In the genomic region with DNA sequence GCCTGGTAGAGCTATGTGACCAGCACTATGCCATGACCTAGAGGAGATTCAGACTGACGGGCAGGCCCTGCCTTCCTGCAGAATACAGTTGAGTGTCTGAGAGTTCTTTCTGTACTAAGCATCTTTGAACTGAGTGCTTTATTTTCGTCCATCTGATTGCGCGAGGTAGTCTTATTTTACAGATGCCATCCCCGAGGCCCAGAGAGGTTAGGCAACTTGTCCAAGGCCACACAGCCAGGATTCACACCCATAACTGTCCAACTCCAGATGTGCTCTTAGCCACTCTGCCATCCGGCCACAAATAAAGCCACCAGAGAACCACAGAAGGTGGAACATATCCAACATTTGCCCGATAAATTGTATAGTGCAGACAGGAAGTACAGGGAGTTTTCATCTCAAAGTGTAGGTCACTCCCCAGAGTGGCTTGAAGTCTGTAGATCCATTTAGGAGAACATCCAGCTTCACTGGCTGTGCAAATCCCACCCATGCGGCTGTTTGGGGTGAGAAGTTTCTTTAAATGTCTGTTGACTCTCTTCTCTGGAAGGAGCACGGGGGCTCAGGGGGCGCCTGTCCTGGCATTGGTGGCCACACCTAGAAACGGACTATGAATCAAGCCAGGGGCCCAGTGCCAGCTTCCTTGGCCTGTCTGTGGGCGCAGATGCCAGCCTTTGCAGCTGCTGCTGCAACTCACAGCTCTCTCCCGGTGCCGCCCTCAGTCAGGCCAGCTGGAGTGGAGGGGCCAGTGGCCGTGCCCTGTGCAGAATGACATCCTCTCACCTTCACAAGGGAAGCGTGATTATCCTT, we compare ENCODE assay signal across 12 cellular contexts. TPM values are rescaled to one million over a fixed set of nuclear protein-coding genes. Genes with fewer than 3 reads are reported as not detected.
A peak's percentile ranks its signal among the peaks of the same experiment; 100 is the strongest.
DNase-seq lines count a peak whose midpoint lies in the region; ATAC-seq, FAIRE-seq and TF ChIP-seq lines count a peak whose summit lies in the region.
"Had no signal": no experiment of that assay in that cellular context is flagged by ENCODE, and none has a peak within 500 bp of the region (broad histone marks: within the 10 kb centered on the region; RNA-seq: fewer than 3 reads in every experiment).

No MANE protein-coding gene starts in this region.

- H3K9ac ChIP-seq in PC-3 (ENCODE audit: low read length) (peak overlapping the region; percentile 40), endothelial cell of umbilical vein (replicated peaks; ENCODE audit: extremely low read depth, insufficient read depth, low read length) (no peak overlapping the region), muscle layer of colon (ENCODE audit: low read length) (no peak overlapping the region)

- CTCF ChIA-PET in PC-3 (lab: Charles Lee): interaction anchor here (1.7 kb wide), 1 partner anchor 79 kb away, joined by 3 read pairs; no protein-coding TSS in a partner anchor
- CTCF ChIA-PET in endothelial cell of umbilical vein (lab: Charles Lee): interaction anchor here (0.5 to 7.2 kb wide), 8 partner anchors 11 to 79 kb away, joined by 3 to 57 read pairs (median 4); a partner anchor contains a TSS
- CTCF ChIA-PET in CD8-positive, alpha-beta memory T cell (lab: Charles Lee): no interaction called here

- H3F3A ChIP-seq in PC-3 (ENCODE audit: low read length, unreplicated experiment): peaks cover 6% of the 10 kb centered on the region

- no peak for TF ChIP-seq POLR2A in endothelial cell of umbilical vein (IDR thresholded peaks at IDR 0.05; ENCODE audit: low read depth, low read length)
- TF ChIP-seq POLR2A in transverse colon (IDR thresholded peaks at IDR 0.05): no peak

- no peaks in the 10 kb centered on the region for H3K9me3 ChIP-seq in PC-3 (ENCODE audit: low read length)
- no peaks in the 10 kb centered on the region for H3K9me3 ChIP-seq in endothelial cell of umbilical vein (replicated peaks; ENCODE audit: control insufficient read depth, insufficient read depth, low read length)
- H3K9me3 ChIP-seq in muscle layer of colon (ENCODE audit: low read length): no peaks in the 10 kb centered on the region
- no peaks in the 10 kb centered on the region for H3K9me3 ChIP-seq in transverse colon
- H3K9me3 ChIP-seq in CD8-positive, alpha-beta memory T cell (ENCODE audit: low read length): no peaks in the 10 kb centered on the region

- H3K9me3 Mint-ChIP-seq in CD8-positive, alpha-beta memory T cell: no peaks in the 10 kb centered on the region
- H3K9me3 Mint-ChIP-seq: activated T-cell treated with anti-CD3 and anti-CD28 coated beads, Interleukin-2, amount 50 U/mL, for 4 hours; IgD-negative memory B cell had no signal

- DNase-seq in PC-3 (peak; percentile 58), endothelial cell of umbilical vein (ENCODE audit: low read depth, low spot score) (no peak), transverse colon (peak; percentile 55), RKO (ENCODE audit: low spot score) (no peak)
- no peak for DNase-seq in CD8-positive, alpha-beta memory T cell
- no peak for DNase-seq in activated naive CD4-positive, alpha-beta T cell (lab: John Stamatoyannopoulos, UW)
- DNase-seq: foreskin melanocyte had no signal

- H3K4me3 ChIP-seq in PC-3 (ENCODE audit: low read length): peak overlapping the region; percentile 13; the same call in 1 of the 2 replicates
- no peak overlapping the region for H3K4me3 ChIP-seq in endothelial cell of umbilical vein (replicated peaks in 1 of 3; ENCODE audit: insufficient read depth in 1 of 3, low read depth in 1 of 3, low read length in 3 of 3)
- H3K4me3 ChIP-seq in muscle layer of colon (ENCODE audit: low read depth in 1 of 2, low read length in 2 of 2): peak overlapping the region in 1 of 2 donors; percentile 1
- H3K4me3 ChIP-seq in transverse colon: no peak overlapping the region
- H3K4me3 ChIP-seq in CD8-positive, alpha-beta memory T cell (ENCODE audit: low read length): no peak overlapping the region

- H3K4me1 Mint-ChIP-seq in CD8-positive, alpha-beta memory T cell: no peaks in the 10 kb centered on the region

- no peaks in the 10 kb centered on the region for H3K36me3 ChIP-seq in PC-3 (ENCODE audit: low read depth, low read length)
- no peaks in the 10 kb centered on the region for H3K36me3 ChIP-seq in endothelial cell of umbilical vein (ENCODE audit: control insufficient read depth in 2 of 2, extremely low read depth in 1 of 2, insufficient read depth in 2 of 2, low read length in 2 of 2)
- H3K36me3 ChIP-seq in muscle layer of colon (ENCODE audit: insufficient read depth, low read length): no peaks in the 10 kb centered on the region
- H3K36me3 ChIP-seq in transverse colon: no peaks in the 10 kb centered on the region
- no peaks in the 10 kb centered on the region for H3K36me3 ChIP-seq in CD8-positive, alpha-beta memory T cell (ENCODE audit: insufficient read depth, low read length)

- no peaks in the 10 kb centered on the region for H3K9me1 ChIP-seq in endothelial cell of umbilical vein (replicated peaks; ENCODE audit: control insufficient read depth, extremely low read depth, insufficient read depth, low read length)

- ATAC-seq in PC-3: peak; percentile 64
- no peak for ATAC-seq in GM18870 (IDR thresholded peaks at IDR 0.05; ENCODE audit: unreplicated experiment)

- in situ Hi-C loops in transverse colon (cut with MboI; ENCODE audit: low pct_ligation_motif_present in 1 of 4, low pct_unique_long_range_greater_than_20kb in 1 of 4, low sequenced_read_pairs in 3 of 4): no loop called here

- peaks cover 9 to 25% of the 10 kb centered on the region in 2 donors for H3K27me3 Mint-ChIP-seq in CD8-positive, alpha-beta memory T cell

- dilution Hi-C loops in endothelial cell of umbilical vein (cut with MboI; ENCODE audit: extremely low pct_ligation_motif_present, low sequenced_read_pairs): no loop called here

- TF ChIP-seq CTCF in PC-3 (conservative IDR thresholded peaks at IDR 0.05; ENCODE audit: low read depth, low read length) (no peak), endothelial cell of umbilical vein (IDR thresholded peaks at IDR 0.05; ENCODE audit: extremely low read depth in 1 of 2, insufficient read depth in 1 of 2, low read depth in 1 of 2, low read length in 2 of 2) (no peak), transverse colon (IDR thresholded peaks at IDR 0.05) (no peak)

- peak overlapping the region in 1 of 8 donors; percentile 30 for H3K27ac Mint-ChIP-seq in CD8-positive, alpha-beta memory T cell

- no peaks in the 10 kb centered on the region for H3K36me3 Mint-ChIP-seq in CD8-positive, alpha-beta memory T cell
- H3K36me3 Mint-ChIP-seq: IgD-negative memory B cell had no signal

- POLR2A ChIA-PET in PC-3 (lab: Charles Lee; ENCODE audit: unreplicated experiment) (interaction anchor here (0.6 kb wide), 2 partner anchors 19 to 1149 kb away, joined by 3 to 5 read pairs; no protein-coding TSS in a partner anchor), endothelial cell of umbilical vein (lab: Charles Lee) (no interaction called here)
- POLR2A ChIA-PET in CD8-positive, alpha-beta memory T cell (lab: Charles Lee): no interaction called here

- WGBS in transverse colon (ENCODE audit: low coverage in 1 of 2), 2 donors: 45 to 62% methylated on average over 4 to 16 of the region's 16 CpGs

- H3K27ac ChIP-seq in PC-3 (ENCODE audit: low read length): peak overlapping the region; percentile 89
- H3K27ac ChIP-seq in endothelial cell of umbilical vein (ENCODE audit: insufficient read depth, low read depth, low read length): peak overlapping the region; percentile 16
- peak overlapping the region; percentile 77 for H3K27ac ChIP-seq in muscle layer of colon (ENCODE audit: low read depth, low read length)
- peak overlapping the region; percentile 65 to 83 (median 78) for H3K27ac ChIP-seq in transverse colon
- no peak overlapping the region for H3K27ac ChIP-seq in CD8-positive, alpha-beta memory T cell (ENCODE audit: low read depth, low read length)

- TF ChIP-seq EP300 in transverse colon (IDR thresholded peaks at IDR 0.05; ENCODE audit: low read depth): no peak

- intact Hi-C loops in PC-3 (cut with micrococcal nuclease) (no loop called here), endothelial cell of umbilical vein (cut with micrococcal nuclease) (loop anchor here (5.0 kb wide), 1 partner anchor 357 kb away; no protein-coding TSS in a partner anchor), transverse colon (cut with DNase I; ENCODE audit: low total_unique reads) (no loop called here)

- no peaks in the 10 kb centered on the region for H3K27me3 ChIP-seq in PC-3 (ENCODE audit: low read length)
- H3K27me3 ChIP-seq in endothelial cell of umbilical vein (ENCODE audit: control insufficient read depth in 2 of 2, insufficient read depth in 2 of 2, low read length in 2 of 2): no peaks in the 10 kb centered on the region
- H3K27me3 ChIP-seq in muscle layer of colon (ENCODE audit: control insufficient read depth in 1 of 2, insufficient read depth in 2 of 2, low read length in 2 of 2): no peaks in the 10 kb centered on the region
- H3K27me3 ChIP-seq in transverse colon: no peaks in the 10 kb centered on the region
- no peaks in the 10 kb centered on the region for H3K27me3 ChIP-seq in CD8-positive, alpha-beta memory T cell (ENCODE audit: insufficient read depth, low read length, poor library complexity, severe bottlenecking)

- H3K9me2 ChIP-seq in PC-3 (replicated peaks; ENCODE audit: low read length): no peaks in the 10 kb centered on the region

- H3K4me2 ChIP-seq in PC-3 (ENCODE audit: low read length) (peak overlapping the region; percentile 71), endothelial cell of umbilical vein (ENCODE audit: insufficient read depth, low read length) (no peak overlapping the region)

- H2AFZ ChIP-seq in PC-3 (ENCODE audit: low read length) (0 out of 2 replicates have a peak overlapping the region, but pooled peaks have one; percentile 42), endothelial cell of umbilical vein (ENCODE audit: low read depth, low read length) (no peak overlapping the region)

- no peak overlapping the region for H3K4me3 Mint-ChIP-seq in CD8-positive, alpha-beta memory T cell
- H3K4me3 Mint-ChIP-seq: activated T-cell treated with anti-CD3 and anti-CD28 coated beads, Interleukin-2, amount 50 U/mL, for 4 hours; IgD-negative memory B cell had no signal

- H4K20me1 ChIP-seq in PC-3 (ENCODE audit: low read length) (no peaks in the 10 kb centered on the region), endothelial cell of umbilical vein (replicated peaks; ENCODE audit: control insufficient read depth, extremely low read depth, insufficient read depth, low read length) (no peaks in the 10 kb centered on the region)

- peak; percentile 69 for FAIRE-seq in endothelial cell of umbilical vein (lab: Jason Lieb, UNC)

- H3K79me2 ChIP-seq in PC-3 (ENCODE audit: low read length) (peaks cover 83% of the 10 kb centered on the region), endothelial cell of umbilical vein (ENCODE audit: control insufficient read depth, insufficient read depth, low read length) (peaks cover 13% of the 10 kb centered on the region)

- BruUV-seq in PC-3 (replicated peaks; lab: Mats Ljungman, UMichigan) (no TSS peak), endothelial cell of umbilical vein (replicated peaks; lab: Mats Ljungman, UMichigan) (no TSS peak)

- peaks cover 69% of the 10 kb centered on the region for H3K4me1 ChIP-seq in PC-3 (ENCODE audit: insufficient read depth, low read length)
- H3K4me1 ChIP-seq in endothelial cell of umbilical vein (ENCODE audit: control insufficient read depth, extremely low read depth, insufficient read depth, low read length): peaks cover 51% of the 10 kb centered on the region
- H3K4me1 ChIP-seq in muscle layer of colon (ENCODE audit: insufficient read depth, low read length): peaks cover 98% of the 10 kb centered on the region
- H3K4me1 ChIP-seq in transverse colon: peaks cover 21 to 51% (median 35%) of the 10 kb centered on the region in 4 donors
- no peaks in the 10 kb centered on the region for H3K4me1 ChIP-seq in CD8-positive, alpha-beta memory T cell (ENCODE audit: insufficient read depth, low read length)

RNA-seq across cellular contexts. Expression of a gene that starts 11.1 kb away (rescaled TPM):
- 12.7 and 17.0 TPM in 2 replicates for total RNA-seq in PC-3 (2014; rRNA removed)
- 10.0 and 11.5 TPM in 2 replicates for total RNA-seq in endothelial cell of umbilical vein
- 5.5 and 6.0 TPM in 2 replicates for polyA plus RNA-seq in endothelial cell of umbilical vein
- polyA plus RNA-seq in endothelial cell of umbilical vein (2011; cell fraction: cytosol; rRNA removed): 5.4 and 5.5 TPM in 2 replicates
- polyA plus RNA-seq in endothelial cell of umbilical vein (2011; cell fraction: nucleus; rRNA removed): 4.6 TPM in 2 replicates
- 6.2 and 6.4 TPM in 2 replicates for polyA plus RNA-seq in endothelial cell of umbilical vein (2012)
- 11.7 and 12.7 TPM in 2 replicates for polyA minus RNA-seq in endothelial cell of umbilical vein
- polyA minus RNA-seq in endothelial cell of umbilical vein (2011; cell fraction: cytosol; rRNA and poly(A)+ RNA removed): 10.8 TPM
- 4.2 and 4.7 TPM in 2 replicates for polyA minus RNA-seq in endothelial cell of umbilical vein (2011; cell fraction: nucleus; rRNA and poly(A)+ RNA removed)
- 10 to 100 TPM in 1 of 4 donors, 1 to 10 TPM in 3; 1.6 to 10.5 (median 3.9) TPM for total RNA-seq in transverse colon
- under 1 TPM; 0.07 TPM for total RNA-seq in CD8-positive, alpha-beta memory T cell
- polyA plus RNA-seq in CD8-positive, alpha-beta memory T cell: not detected
- total RNA-seq: OCI-LY7 had no signal
- polyA plus RNA-seq: IgD-negative memory B cell had no signal

Comparison
In these comparisons a context has a peak if more than half of its experiments do, and no peak if none do; other contexts are left out.
1. DNase-seq: peak in PC-3 (single experiment) and transverse colon (single experiment); none in endothelial cell of umbilical vein (single experiment), CD8-positive, alpha-beta memory T cell (0 of 5), activated naive CD4-positive, alpha-beta T cell (0 of 4) and RKO (single experiment).